1 cellular context compared by ENCODE assay signal in genomic region chr20:24917797-24918578, GRCh38.
TF ChIP-seq lines count a peak whose summit lies in the region.

No MANE protein-coding gene starts in this region.

TF ChIP-seq in HCT116, 20 proteins besides CTCF, POLR2A, EP300 and RAD21 (continued from another document):
- no peak for TF ChIP-seq ZBTB33 (IDR thresholded peaks at IDR 0.05; ENCODE audit: extremely low read depth, insufficient replicate concordance, low read length)
TF ChIP-seq in HCT116: peak in this region for 0.
